In genomic region chr10:125027889-125028288, GRCh38 we compare ENCODE assay signal across 18 cellular contexts.
DNase-seq lines count a peak whose midpoint lies in the region; ATAC-seq and TF ChIP-seq lines count a peak whose summit lies in the region.
"Had no signal": no experiment of that assay in that cellular context is flagged by ENCODE, and none has a peak within 500 bp of the region (broad histone marks: within the 10 kb centered on the region; RNA-seq: fewer than 3 reads in every experiment).

No MANE protein-coding gene starts in this region.

- H3K27me3 ChIP-seq in GM23248 (replicated peaks; ENCODE audit: insufficient read depth) (no peaks in the 10 kb centered on the region), adipocyte (replicated peaks; ENCODE audit: control insufficient read depth, insufficient read depth, low read length) (no peaks in the 10 kb centered on the region), cardiac muscle cell (no peaks in the 10 kb centered on the region), colonic mucosa (no peaks in the 10 kb centered on the region)

- no peak overlapping the region for H3K4me3 Mint-ChIP-seq in osteocyte (ENCODE audit: unreplicated experiment)
- H3K4me3 Mint-ChIP-seq: CD4-positive, alpha-beta memory T cell; stimulated activated naive CD8-positive, alpha-beta T cell treated with anti-CD3 and anti-CD28 coated beads, Interleukin-15, Interleukin-2, amounts not matched to agents 100 ng/mL and 50 ng/mL, for 24 hours had no signal

- no peak for TF ChIP-seq CTCF in cardiac muscle cell (IDR thresholded peaks at IDR 0.05; ENCODE audit: low read depth, low read length)
- TF ChIP-seq CTCF in osteocyte (IDR thresholded peaks at IDR 0.05): no peak
- TF ChIP-seq CTCF in colonic mucosa (IDR thresholded peaks at IDR 0.05): no peak

- no peak overlapping the region for H2AFZ ChIP-seq in GM23248

- in situ Hi-C loops in GM23248 (cut with MboI): loop anchor here (25.0 kb wide), 1 partner anchor 684 kb away; the partner anchor contains the start of gene EDRF1

- DNase-seq in GM23248 (no peak), adipocyte (ENCODE audit: low read depth) (peak; percentile 17), cardiac muscle cell (ENCODE audit: low read depth in 1 of 2, low spot score in 1 of 2) (peak in 1 of 2 donors; percentile 46), osteocyte (ENCODE audit: extremely low spot score, unreplicated experiment) (no peak), colonic mucosa (no peak), EL (no peak), NCI-H128 (lab: John Stamatoyannopoulos, UW; ENCODE audit: unreplicated experiment) (no peak)
- DNase-seq: activated CD4-positive, alpha-beta T cell treated with anti-CD3 and anti-CD28 coated beads for 1 hour; activated effector memory CD4-positive, alpha-beta T cell treated with anti-CD3 and anti-CD28 coated beads, Interleukin-2, amount 50 U/mL, for 16 hours; CD4-positive, alpha-beta memory T cell; effector CD4-positive, alpha-beta T cell; hippocampal formation; NCI-H1105; NCI-H2171; RPMI8226 had no signal

- H3K27me3 Mint-ChIP-seq in osteocyte (ENCODE audit: unreplicated experiment): no peaks in the 10 kb centered on the region

- peak overlapping the region; percentile 52 for H3K9ac ChIP-seq in GM23248
- H3K9ac ChIP-seq in adipocyte (ENCODE audit: low read length): no peak overlapping the region
- no peak overlapping the region for H3K9ac ChIP-seq in colonic mucosa (ENCODE audit: low read depth in 2 of 2, low read length in 2 of 2)
- H3K9ac ChIP-seq: KMS-11 had no signal

- H3K36me3 ChIP-seq in GM23248 (ENCODE audit: low read depth): no peaks in the 10 kb centered on the region
- peaks cover 4% of the 10 kb centered on the region for H3K36me3 ChIP-seq in adipocyte (ENCODE audit: control insufficient read depth, insufficient read depth, low read length, severe bottlenecking)
- peaks cover 2% of the 10 kb centered on the region for H3K36me3 ChIP-seq in cardiac muscle cell
- H3K36me3 ChIP-seq in colonic mucosa: peaks cover 9% of the 10 kb centered on the region

- peaks cover 12% of the 10 kb centered on the region; the same call in 1 of the 2 replicates for H4K20me1 ChIP-seq in GM23248 (ENCODE audit: insufficient read depth)

- peak overlapping the region; percentile 43 for H3K4me2 ChIP-seq in GM23248 (ENCODE audit: unreplicated experiment)
- H3K4me2 ChIP-seq: KMS-11 had no signal

- intact Hi-C loops in colonic mucosa (cut with DNase I): no loop called here

- no peaks in the 10 kb centered on the region for H3K9me2 ChIP-seq in GM23248 (ENCODE audit: insufficient read depth)

- H3K9me3 ChIP-seq in GM23248 (ENCODE audit: low read depth) (no peaks in the 10 kb centered on the region), adipocyte (ENCODE audit: control insufficient read depth, low read length) (no peaks in the 10 kb centered on the region), cardiac muscle cell (ENCODE audit: low read depth) (no peaks in the 10 kb centered on the region), colonic mucosa (no peaks in the 10 kb centered on the region)

- no peak overlapping the region for H3K4me3 ChIP-seq in GM23248
- H3K4me3 ChIP-seq in adipocyte (ENCODE audit: low read length): no peak overlapping the region
- no peak overlapping the region for H3K4me3 ChIP-seq in cardiac muscle cell
- H3K4me3 ChIP-seq in colonic mucosa: no peak overlapping the region

- peaks cover 89% of the 10 kb centered on the region for H3K79me2 ChIP-seq in GM23248 (ENCODE audit: insufficient read depth)

- H3K4me1 ChIP-seq in GM23248 (ENCODE audit: insufficient read depth) (peaks cover 17% of the 10 kb centered on the region), adipocyte (ENCODE audit: control insufficient read depth, insufficient read depth, low read length) (peaks cover 8% of the 10 kb centered on the region), cardiac muscle cell (ENCODE audit: low read depth) (peaks cover 17% of the 10 kb centered on the region), colonic mucosa (peaks cover 15% of the 10 kb centered on the region)

- H3K27ac ChIP-seq in GM23248 (peak overlapping the region; percentile 36), cardiac muscle cell (peak overlapping the region; percentile 15), colonic mucosa (no peak overlapping the region)
- H3K27ac ChIP-seq: KMS-11 had no signal

- no peak for ATAC-seq in HG03342 (IDR thresholded peaks at IDR 0.05; ENCODE audit: unreplicated experiment)

- H3K27ac Mint-ChIP-seq in osteocyte (ENCODE audit: unreplicated experiment): peak overlapping the region; percentile 40
- H3K27ac Mint-ChIP-seq: CD4-positive, alpha-beta memory T cell; stimulated activated naive CD8-positive, alpha-beta T cell treated with anti-CD3 and anti-CD28 coated beads, Interleukin-15, Interleukin-2, amounts not matched to agents 100 ng/mL and 50 ng/mL, for 24 hours had no signal

- peaks cover 15% of the 10 kb centered on the region for H3F3A ChIP-seq in GM23248 (ENCODE audit: insufficient read depth)

- H3K36me3 Mint-ChIP-seq in osteocyte (ENCODE audit: unreplicated experiment): peaks cover 20% of the 10 kb centered on the region
- H3K36me3 Mint-ChIP-seq: CD4-positive, alpha-beta memory T cell had no signal

- H3K9me3 Mint-ChIP-seq in osteocyte (ENCODE audit: unreplicated experiment): no peaks in the 10 kb centered on the region
- H3K9me3 Mint-ChIP-seq: CD4-positive, alpha-beta memory T cell; stimulated activated naive CD8-positive, alpha-beta T cell treated with anti-CD3 and anti-CD28 coated beads, Interleukin-15, Interleukin-2, amounts not matched to agents 100 ng/mL and 50 ng/mL, for 24 hours had no signal

- peaks cover 39% of the 10 kb centered on the region for H3K4me1 Mint-ChIP-seq in osteocyte (ENCODE audit: unreplicated experiment)

- 69 to 77% methylated on average over 8 of the region's 8 CpGs for WGBS in GM23248 (ENCODE audit: low coverage in 1 of 2, low lambda C conversion rate in 2 of 2, missing lambda C conversion rate in 2 of 2), 2 experiments
